Comparison of ENCODE assay signal across 15 cellular contexts in the genomic region with DNA sequence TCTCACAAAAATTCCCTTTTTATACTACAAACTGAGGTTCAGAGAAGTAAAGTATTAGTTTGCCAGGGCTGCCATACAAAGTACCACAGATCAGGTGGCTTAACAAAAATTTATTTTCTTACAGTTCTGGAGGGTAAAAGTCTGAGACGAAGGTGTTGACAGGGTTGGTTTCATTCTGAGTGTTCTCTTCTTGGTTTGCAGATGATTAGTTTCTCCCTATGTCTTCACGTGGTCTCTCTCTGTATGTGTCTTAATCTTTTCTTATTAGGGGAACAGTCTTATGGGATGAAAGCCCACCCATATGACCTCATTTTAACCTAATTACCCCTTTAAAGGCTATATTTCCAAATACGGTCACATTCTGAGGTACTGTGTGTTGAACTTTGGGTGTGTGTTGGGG.
"Had no signal": no experiment of that assay in that cellular context is flagged by ENCODE, and none has a peak within 500 bp of the region (broad histone marks: within the 10 kb centered on the region; RNA-seq: fewer than 3 reads in every experiment).

No MANE protein-coding gene starts in this region.

- DNase-seq: dorsolateral prefrontal cortex; effector CD8-positive, alpha-beta T cell; foreskin melanocyte; heart left ventricle; hippocampal formation; mesendoderm; naive B cell; psoas muscle; retina; right lobe of liver; stimulated activated CD4-positive, alpha-beta T cell treated with anti-CD3 and anti-CD28 coated beads, Interleukin-4, amount 100 ng/mL, for 24 hours; tibial artery; upper lobe of left lung; uterus had no signal

- ATAC-seq: heart left ventricle; psoas muscle; right lobe of liver; stimulated activated memory B cell treated with anti-CD40 and anti-IgM and Interleukin-4, amounts not matched to agents 10 μg/mL and 1 μg/mL and 100 μg/mL, for 72 hours had no signal
